ENCODE assay signal across 13 cellular contexts in genomic region chr13:79810671-79811070, GRCh38.
DNase-seq lines count a peak whose midpoint lies in the region; ATAC-seq, FAIRE-seq and TF ChIP-seq lines count a peak whose summit lies in the region.
"Had no signal": no experiment of that assay in that cellular context is flagged by ENCODE, and none has a peak within 500 bp of the region (broad histone marks: within the 10 kb centered on the region; RNA-seq: fewer than 3 reads in every experiment).

No MANE protein-coding gene starts in this region.

- CTCF ChIA-PET in H1 (lab: Charles Lee; ENCODE audit: partially characterized antibody): interaction anchor here (1.1 kb wide), 1 partner anchor 35 kb away, joined by 3 read pairs; no protein-coding TSS in a partner anchor

- H3K27me3 Mint-ChIP-seq in activated T-helper 17 cell treated with anti-CD3 and anti-CD28 coated beads, Interleukin-2, amount 50 U/mL, for 72 hours: no peaks in the 10 kb centered on the region
- H3K27me3 Mint-ChIP-seq: activated naive CD4-positive, alpha-beta T cell treated with anti-CD3 and anti-CD28 coated beads, Interleukin-2, amount 10 ng/mL, durations not matched to agents 7 days and 5 days had no signal

- H3K14ac ChIP-seq in H1 (ENCODE audit: insufficient read length): no peak overlapping the region

- H3K9me3 Mint-ChIP-seq in activated T-helper 17 cell treated with anti-CD3 and anti-CD28 coated beads, Interleukin-2, amount 50 U/mL, for 72 hours: peaks cover 4% of the 10 kb centered on the region
- H3K9me3 Mint-ChIP-seq: activated naive CD4-positive, alpha-beta T cell treated with anti-CD3 and anti-CD28 coated beads, Interleukin-2, amount 10 ng/mL, durations not matched to agents 7 days and 5 days had no signal

- H4K5ac ChIP-seq in H1 (ENCODE audit: insufficient read length, low read depth, low read length): no peak overlapping the region

- H2BK120ac ChIP-seq in H1 (replicated peaks; ENCODE audit: low read depth, low read length): no peak overlapping the region

- WGBS in H1 (ENCODE audit: extremely low coverage in 1 of 2, insufficient coverage in 1 of 2, insufficient read length in 1 of 2, insufficient replicate concordance in 2 of 2, low coverage in 1 of 2, low lambda C conversion rate in 2 of 2, missing lambda C conversion rate in 1 of 2), 2 experiments: 31% methylated on average over 4 of the region's 4 CpGs; no CpG with 5 or more reads in 1 of the 2 experiments

- H3K4me1 Mint-ChIP-seq in activated T-helper 17 cell treated with anti-CD3 and anti-CD28 coated beads, Interleukin-2, amount 50 U/mL, for 72 hours: no peaks in the 10 kb centered on the region
- H3K4me1 Mint-ChIP-seq: activated naive CD4-positive, alpha-beta T cell treated with anti-CD3 and anti-CD28 coated beads, Interleukin-2, amount 10 ng/mL, durations not matched to agents 7 days and 5 days had no signal

- no peak for TF ChIP-seq EP300 in H1 (IDR thresholded peaks at IDR 0.05; ENCODE audit: borderline replicate concordance in 1 of 2, low read depth in 2 of 2, low read length in 2 of 2)

- peak overlapping the region; percentile 94; the same call in 1 of the 2 replicates for H2BK20ac ChIP-seq in H1 (ENCODE audit: low read length)

- peak overlapping the region; percentile 34; the same call in 1 of the 2 replicates for H2AFZ ChIP-seq in H1 (ENCODE audit: low read length)

- no peak for FAIRE-seq in H1 (lab: Jason Lieb, UNC)

- no peak for TF ChIP-seq CTCF in H1 (IDR thresholded peaks at IDR 0.05; ENCODE audit: control extremely low read depth in 1 of 3, insufficient read depth in 1 of 3, low read depth in 1 of 3, low read length in 3 of 3)

- peak overlapping the region in 1 of 2 experiments; percentile 22; a peak in 1 of 4 replicates for H3K4me2 ChIP-seq in H1 (ENCODE audit: insufficient read depth in 1 of 2, low read depth in 2 of 2, low read length in 2 of 2)

- POLR2A ChIA-PET in H1 (lab: Charles Lee; ENCODE audit: partially characterized antibody): no interaction called here

- H3K36me3 Mint-ChIP-seq in activated T-helper 17 cell treated with anti-CD3 and anti-CD28 coated beads, Interleukin-2, amount 50 U/mL, for 72 hours (ENCODE audit: low read depth): no peaks in the 10 kb centered on the region
- H3K36me3 Mint-ChIP-seq: activated naive CD4-positive, alpha-beta T cell treated with anti-CD3 and anti-CD28 coated beads, Interleukin-2, amount 10 ng/mL, durations not matched to agents 7 days and 5 days had no signal

- no peaks in the 10 kb centered on the region for H3K79me2 ChIP-seq in H1 (ENCODE audit: control insufficient read depth in 1 of 2, insufficient read depth in 2 of 2, low read length in 2 of 2)

- DNase-seq in COLO829 (ENCODE audit: low spot score) (peak; percentile 51), LHCN-M2 (ENCODE audit: low read depth) (peak; percentile 65), H1 (ENCODE audit: low read depth in 1 of 2, low spot score in 2 of 2) (no peak), myocyte (ENCODE audit: low read depth) (peak; percentile 28), NCI-H345 treated with DMSO at 0.1 percent for 48 hours (lab: John Stamatoyannopoulos, UW; ENCODE audit: unreplicated experiment) (no peak)
- DNase-seq: activated CD4-positive, alpha-beta T cell treated with anti-CD3 and anti-CD28 coated beads for 1 hour; activated naive CD4-positive, alpha-beta T cell treated with anti-CD3 and anti-CD28 coated beads, Interleukin-2, amount 10 ng/mL, durations not matched to agents 7 days and 5 days; NCI-H1436 had no signal

- no peak overlapping the region for H4K8ac ChIP-seq in H1 (ENCODE audit: extremely low read depth, insufficient read depth, low read length)

- H3K9me3 ChIP-seq in H1 (ENCODE audit: insufficient read depth in 2 of 2, low read depth in 1 of 2, low read length in 1 of 2): no peaks in the 10 kb centered on the region

- no peak overlapping the region for H3K18ac ChIP-seq in H1 (ENCODE audit: extremely low read depth, low read length)

- no peaks in the 10 kb centered on the region for H3K36me3 ChIP-seq in H1 (ENCODE audit: control insufficient read depth in 2 of 4, insufficient read depth in 4 of 4, low read length in 3 of 4)

- H2AK5ac ChIP-seq in H1 (ENCODE audit: low read depth, low read length): no peak overlapping the region

- H3K27ac Mint-ChIP-seq in activated T-helper 17 cell treated with anti-CD3 and anti-CD28 coated beads, Interleukin-2, amount 50 U/mL, for 72 hours: no peak overlapping the region
- H3K27ac Mint-ChIP-seq: activated naive CD4-positive, alpha-beta T cell treated with anti-CD3 and anti-CD28 coated beads, Interleukin-2, amount 10 ng/mL, durations not matched to agents 7 days and 5 days had no signal

- H2BK5ac ChIP-seq in H1 (ENCODE audit: low read depth, low read length): 0 out of 2 replicates have a peak overlapping the region, but pooled peaks have one; percentile 35

- H3K4me1 ChIP-seq in H1 (replicated peaks in 1 of 4; ENCODE audit: control insufficient read depth in 3 of 4, insufficient read depth in 4 of 4, low read length in 3 of 4): peaks cover 0 to 11% (median 5%) of the 10 kb centered on the region in 4 experiments; a peak in 3 of 7 replicates

- no peak overlapping the region; a peak in 1 of 8 replicates for H3K4me3 ChIP-seq in H1 (ENCODE audit: extremely low read depth in 1 of 4, insufficient read depth in 2 of 4, low read depth in 3 of 4, low read length in 4 of 4)
- H3K4me3 ChIP-seq: lung had no signal

- H3K56ac ChIP-seq in H1 (replicated peaks; ENCODE audit: insufficient read length, low read depth, low read length): no peak overlapping the region

- no peak overlapping the region for H4K91ac ChIP-seq in H1 (replicated peaks; ENCODE audit: insufficient read length, low read length)

- H2BK15ac ChIP-seq in H1 (ENCODE audit: low read length): no peak overlapping the region

- no peaks in the 10 kb centered on the region for H3K27me3 ChIP-seq in H1 (replicated peaks in 1 of 4; ENCODE audit: control insufficient read depth in 3 of 4, extremely low read depth in 1 of 4, insufficient read depth in 3 of 4, low read length in 3 of 4)

- no peaks in the 10 kb centered on the region for H3K79me1 ChIP-seq in H1 (ENCODE audit: low read depth, low read length)

- no peaks in the 10 kb centered on the region for H3K23me2 ChIP-seq in H1 (ENCODE audit: low read depth, low read length)

- TF ChIP-seq POLR2A in H1 (IDR thresholded peaks at IDR 0.05; ENCODE audit: control extremely low read depth in 1 of 2, low read depth in 2 of 2, low read length in 2 of 2): no peak

- H4K20me1 ChIP-seq in H1 (replicated peaks in 1 of 2; ENCODE audit: control insufficient read depth in 1 of 2, insufficient read depth in 2 of 2, low read length in 2 of 2): no peaks in the 10 kb centered on the region

- peak overlapping the region; percentile 20 for H2BK12ac ChIP-seq in H1 (ENCODE audit: low read depth, low read length)

- H3K23ac ChIP-seq in H1 (ENCODE audit: insufficient read length): no peak overlapping the region

- H3K27ac ChIP-seq in H1 (ENCODE audit: low read depth, low read length): no peak overlapping the region

- H3K4me3 Mint-ChIP-seq in activated T-helper 17 cell treated with anti-CD3 and anti-CD28 coated beads, Interleukin-2, amount 50 U/mL, for 72 hours: no peak overlapping the region
- H3K4me3 Mint-ChIP-seq: activated naive CD4-positive, alpha-beta T cell treated with anti-CD3 and anti-CD28 coated beads, Interleukin-2, amount 10 ng/mL, durations not matched to agents 7 days and 5 days had no signal

- no peak for ATAC-seq in activated T-helper 17 cell treated with anti-CD3 and anti-CD28 coated beads, Interleukin-2, amount 50 U/mL, for 72 hours (replicated peaks)
- no peak for ATAC-seq in GM21515 (IDR thresholded peaks at IDR 0.05; ENCODE audit: unreplicated experiment)
- no peak for ATAC-seq in GM18519 (IDR thresholded peaks at IDR 0.05; ENCODE audit: low FRiP score, unreplicated experiment)
- ATAC-seq: sciatic nerve had no signal

- no peak for TF ChIP-seq RAD21 in H1 (IDR thresholded peaks at IDR 0.05 in 1 of 2, conservative IDR thresholded peaks at IDR 0.05 in 1 of 2; ENCODE audit: low read depth in 2 of 2, low read length in 2 of 2)

- no peak overlapping the region for H3K4ac ChIP-seq in H1 (replicated peaks; ENCODE audit: insufficient read length, low read depth, low read length)

- H3K9ac ChIP-seq in H1 (replicated peaks in 1 of 4; ENCODE audit: extremely low read depth in 1 of 4, low read depth in 3 of 4, low read length in 3 of 4): no peak overlapping the region

TF ChIP-seq in H1, 55 proteins besides CTCF, POLR2A, EP300 and RAD21 (continues in another document):
- no peak for TF ChIP-seq TCF12 (IDR thresholded peaks at IDR 0.05; ENCODE audit: low read depth, low read length)
- TF ChIP-seq YY1 (IDR thresholded peaks at IDR 0.05; ENCODE audit: low read depth, low read length): no peak
- TF ChIP-seq TEAD4 (IDR thresholded peaks at IDR 0.05; ENCODE audit: low read depth, low read length): peak; percentile 86

Comparison
In these comparisons a context has a peak if more than half of its experiments do, and no peak if none do; other contexts are left out.
1. DNase-seq: peak in COLO829 (single experiment), LHCN-M2 (single experiment) and myocyte (single experiment); none in H1 (0 of 2) and NCI-H345 treated with DMSO at 0.1 percent for 48 hours (single experiment).